ENCODE assay signal across 8 cellular contexts in genomic region chr2:218658671-218659257, GRCh38. TPM values are rescaled to one million over a fixed set of nuclear protein-coding genes. Genes with fewer than 3 reads are reported as not detected.
DNase-seq lines count a peak whose midpoint lies in the region; ATAC-seq, FAIRE-seq and TF ChIP-seq lines count a peak whose summit lies in the region.

No MANE protein-coding gene starts in this region.

- FAIRE-seq in GM19239 (lab: Jason Lieb, UNC), result peak; percentile 97

- H3K36me3 Mint-ChIP-seq in Caco-2 (ENCODE audit: insufficient read depth, unreplicated experiment), result peaks cover 71% of the 10 kb centered on the region
- peaks cover 34% of the 10 kb centered on the region for H3K36me3 Mint-ChIP-seq in activated naive CD4-positive, alpha-beta T cell treated with anti-CD3 and anti-CD28 coated beads, Interleukin-2, amount 10 ng/mL, durations not matched to agents 7 days and 5 days

- ATAC-seq in HG03378 (IDR thresholded peaks at IDR 0.05; ENCODE audit: unreplicated experiment), result peak; percentile 39

- peak overlapping the region; percentile 95 for H3K4me3 Mint-ChIP-seq in Caco-2 (ENCODE audit: unreplicated experiment)
- peak overlapping the region; percentile 90 for H3K4me3 Mint-ChIP-seq in activated naive CD4-positive, alpha-beta T cell treated with anti-CD3 and anti-CD28 coated beads, Interleukin-2, amount 10 ng/mL, durations not matched to agents 7 days and 5 days

- H3K36me3 ChIP-seq in Caco-2 (ENCODE audit: control insufficient read depth, insufficient read depth, low read length), result peaks cover 4% of the 10 kb centered on the region
- peaks cover 45% of the 10 kb centered on the region for H3K36me3 ChIP-seq in right atrium auricular region

- H3K27ac Mint-ChIP-seq in Caco-2 (ENCODE audit: unreplicated experiment), result peak overlapping the region; percentile 85
- H3K27ac Mint-ChIP-seq in activated naive CD4-positive, alpha-beta T cell treated with anti-CD3 and anti-CD28 coated beads, Interleukin-2, amount 10 ng/mL, durations not matched to agents 7 days and 5 days, result peak overlapping the region; percentile 93

- peaks cover 9% of the 10 kb centered on the region for H3K4me1 Mint-ChIP-seq in Caco-2 (ENCODE audit: low read depth, unreplicated experiment)
- peaks cover 33% of the 10 kb centered on the region for H3K4me1 Mint-ChIP-seq in activated naive CD4-positive, alpha-beta T cell treated with anti-CD3 and anti-CD28 coated beads, Interleukin-2, amount 10 ng/mL, durations not matched to agents 7 days and 5 days

- no peaks in the 10 kb centered on the region for H3K27me3 Mint-ChIP-seq in Caco-2 (ENCODE audit: insufficient read depth, unreplicated experiment)
- H3K27me3 Mint-ChIP-seq in activated naive CD4-positive, alpha-beta T cell treated with anti-CD3 and anti-CD28 coated beads, Interleukin-2, amount 10 ng/mL, durations not matched to agents 7 days and 5 days, result no peaks in the 10 kb centered on the region

- TF ChIP-seq CTCF in Caco-2 (IDR thresholded peaks at IDR 0.05; ENCODE audit: insufficient read depth in 1 of 2, low read depth in 1 of 2, low read length in 1 of 2, severe bottlenecking in 1 of 2, unreplicated experiment in 1 of 2), result peak; percentile 67 to 84
- no peak for TF ChIP-seq CTCF in right atrium auricular region (IDR thresholded peaks at IDR 0.05)

- no peaks in the 10 kb centered on the region for H3K9me3 Mint-ChIP-seq in Caco-2 (ENCODE audit: unreplicated experiment)
- no peaks in the 10 kb centered on the region for H3K9me3 Mint-ChIP-seq in activated naive CD4-positive, alpha-beta T cell treated with anti-CD3 and anti-CD28 coated beads, Interleukin-2, amount 10 ng/mL, durations not matched to agents 7 days and 5 days

- intact Hi-C loops in Caco-2 (cut with micrococcal nuclease; ENCODE audit: unreplicated experiment), result loop anchor here (1.0 kb wide), 5 partner anchors 14 to 189 kb away; partner anchors contain the start of genes CNOT9, RNF25, STK36 and TTLL4

- H3K9me3 ChIP-seq in Caco-2 (no peaks in the 10 kb centered on the region), right atrium auricular region (no peaks in the 10 kb centered on the region)

- H3K27me3 ChIP-seq in Caco-2 (replicated peaks; ENCODE audit: control insufficient read depth, insufficient read depth, low read length) (no peaks in the 10 kb centered on the region), right atrium auricular region (no peaks in the 10 kb centered on the region)

- DNase-seq in Caco-2 (peak; percentile 82), GM19239 (ENCODE audit: insufficient read length, low spot score) (peak; percentile 54), OCI-M1 (lab: John Stamatoyannopoulos, UW) (peak; percentile 64), right atrium auricular region (ENCODE audit: low spot score) (no peak), skeletal muscle cell (ENCODE audit: low read depth) (no peak), cerebellar nuclear complex (lab: John Stamatoyannopoulos, UW) (no peak)
- DNase-seq in activated naive CD4-positive, alpha-beta T cell treated with anti-CD3 and anti-CD28 coated beads, Interleukin-2, amount 10 ng/mL, durations not matched to agents 7 days and 5 days, result peak; percentile 63

- POLR2A ChIA-PET in Caco-2 (lab: Charles Lee), result interaction anchor here (0.6 to 2.3 kb wide), 5 partner anchors 13 to 240 kb away, joined by 4 to 43 read pairs (median 8); partner anchors contain the start of genes RNF25, STK36, VIL1 and WNT6

- TSS peak; percentile 76 for BruUV-seq in Caco-2 (replicated peaks; lab: Mats Ljungman, UMichigan)

- H3K4me3 ChIP-seq in Caco-2 (ENCODE audit: low read depth, low read length) (peak overlapping the region; percentile 80), right atrium auricular region (peak overlapping the region; percentile 68 to 70), skeletal muscle cell (ENCODE audit: low read depth, low read length) (peak overlapping the region; percentile 94)

- CTCF ChIA-PET in Caco-2 (lab: Charles Lee), result interaction anchor here (0.6 to 3.6 kb wide), 12 partner anchors 8 to 729 kb away, joined by 3 to 77 read pairs (median 8); partner anchors contain the start of genes DNPEP, RNF25, STK36 and TTLL4
- CTCF ChIA-PET in activated naive CD4-positive, alpha-beta T cell treated with anti-CD3 and anti-CD28 coated beads, Interleukin-2, amount 10 ng/mL, durations not matched to agents 7 days and 5 days (lab: Charles Lee), result interaction anchor here (0.5 to 5.3 kb wide), 11 partner anchors 11 to 303 kb away, joined by 3 to 42 read pairs (median 4); partner anchors contain the start of genes RNF25, STK36 and TTLL4

- H3K4me1 ChIP-seq in Caco-2 (peaks cover 6% of the 10 kb centered on the region; the same call in 1 of the 2 replicates), right atrium auricular region (peaks cover 0 to 31% of the 10 kb centered on the region in 2 donors)

- H3K27ac ChIP-seq in right atrium auricular region, result peak overlapping the region; percentile 65 to 68

RNA-seq across cellular contexts. Expression of gene ZNF142, which starts 0.7 kb away (rescaled TPM):
- total RNA-seq in Caco-2 (2022) (37.0 and 38.5 TPM in 2 replicates), right atrium auricular region (10 to 100 TPM; 13.6 to 17.9 TPM)

RNA-seq across cellular contexts. Expression of gene BCS1L, which starts 0.7 kb away (rescaled TPM):
- total RNA-seq in Caco-2 (2022) (68.3 and 74.6 TPM in 2 replicates), right atrium auricular region (10 to 100 TPM; 16.8 to 21.2 TPM)

RNA-seq across cellular contexts. Expression of gene RNF25, which starts 13.0 kb away (rescaled TPM):
- 30.5 and 32.1 TPM in 2 replicates for total RNA-seq in Caco-2 (2022)
- 10 to 100 TPM; 13.9 to 18.2 TPM for total RNA-seq in right atrium auricular region

RNA-seq across cellular contexts. Expression of gene STK36, which starts 13.1 kb away (rescaled TPM):
- total RNA-seq in Caco-2 (2022) (44.1 and 56.9 TPM in 2 replicates), right atrium auricular region (1 to 10 TPM; 6.0 to 8.5 TPM)

RNA-seq across cellular contexts. Expression of gene PLCD4, which starts 51.1 kb away (rescaled TPM):
- total RNA-seq in Caco-2 (2022) (0.26 and 0.48 TPM in 2 replicates), right atrium auricular region (under 1 TPM; 0.51 to 0.70 TPM)

Comparison
In these comparisons a context has a peak if more than half of its experiments do, and no peak if none do; other contexts are left out.
1. DNase-seq: peak in Caco-2 (2 of 2), GM19239 (single experiment), OCI-M1 (single experiment) and activated naive CD4-positive, alpha-beta T cell treated with anti-CD3 and anti-CD28 coated beads, Interleukin-2, amount 10 ng/mL, durations not matched to agents 7 days and 5 days (single experiment); none in right atrium auricular region (single experiment), skeletal muscle cell (single experiment) and cerebellar nuclear complex (0 of 2).
2. CTCF ChIP-seq: peak in Caco-2 (2 of 2); none in right atrium auricular region (0 of 2).
3. Peak in every context shown above with its lines, with median percentiles within 50 percentile points of each other: H3K4me3 ChIP-seq.